In genomic region chr17:7579001-7579838, GRCh38 we compare ENCODE assay signal across 8 cellular contexts. TPM values are rescaled to one million over a fixed set of nuclear protein-coding genes. Genes with fewer than 3 reads are reported as not detected.
DNase-seq lines count a peak whose midpoint lies in the region; ATAC-seq lines count a peak whose summit lies in the region.

A gene with protein sequence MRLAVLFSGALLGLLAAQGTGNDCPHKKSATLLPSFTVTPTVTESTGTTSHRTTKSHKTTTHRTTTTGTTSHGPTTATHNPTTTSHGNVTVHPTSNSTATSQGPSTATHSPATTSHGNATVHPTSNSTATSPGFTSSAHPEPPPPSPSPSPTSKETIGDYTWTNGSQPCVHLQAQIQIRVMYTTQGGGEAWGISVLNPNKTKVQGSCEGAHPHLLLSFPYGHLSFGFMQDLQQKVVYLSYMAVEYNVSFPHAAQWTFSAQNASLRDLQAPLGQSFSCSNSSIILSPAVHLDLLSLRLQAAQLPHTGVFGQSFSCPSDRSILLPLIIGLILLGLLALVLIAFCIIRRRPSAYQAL (plus strand): TSS chr17:7579638. CDS start chr17:7579678, 40 bp downstream.

- DNase-seq in CD4-positive, CD25-positive, alpha-beta regulatory T cell: peak in 1 of 3 donors; percentile 79
- DNase-seq in NCI-H1105 (lab: John Stamatoyannopoulos, UW) (peak; percentile 13), midbrain (lab: John Stamatoyannopoulos, UW) (peak; percentile 49)
- peak; percentile 53 to 75 for DNase-seq in activated CD4-positive, alpha-beta T cell treated with anti-CD3 and anti-CD28 coated beads, Interleukin-2, amount 50 U/mL, for 24 hours (ENCODE audit: low read depth in 1 of 2, low spot score in 1 of 2)
- peak; percentile 53 to 85 for DNase-seq in stimulated activated effector memory CD8-positive, alpha-beta T cell treated with anti-CD3 and anti-CD28 coated beads, Interleukin-12 subunit alpha, Interleukin-12 subunit beta, amount 100 ng/mL, for 72 hours (ENCODE audit: low spot score in 2 of 2)

- H3K4me3 Mint-ChIP-seq in CD4-positive, CD25-positive, alpha-beta regulatory T cell: peak within 1 kb of the TSS; percentile 48 to 96 (median 64)
- peak within 1 kb of the TSS; percentile 93 for H3K4me3 Mint-ChIP-seq in stimulated activated effector memory CD8-positive, alpha-beta T cell treated with anti-CD3 and anti-CD28 coated beads, Interleukin-12 subunit alpha, Interleukin-12 subunit beta, amount 100 ng/mL, for 72 hours

- peak within 1 kb of the TSS; percentile 2 for H3K4me3 ChIP-seq in CD4-positive, CD25-positive, alpha-beta regulatory T cell (ENCODE audit: low read depth, low read length)
- H3K4me3 ChIP-seq in endocrine pancreas (ENCODE audit: control insufficient read depth, insufficient read depth, low read length): no peak within 1 kb of the TSS

- H3K4me1 Mint-ChIP-seq in CD4-positive, CD25-positive, alpha-beta regulatory T cell: peaks cover 10 to 91% (median 50%) of the 10 kb centered on the region in 4 donors
- peaks cover 85% of the 10 kb centered on the region for H3K4me1 Mint-ChIP-seq in stimulated activated effector memory CD8-positive, alpha-beta T cell treated with anti-CD3 and anti-CD28 coated beads, Interleukin-12 subunit alpha, Interleukin-12 subunit beta, amount 100 ng/mL, for 72 hours

- peaks cover 47% of the 10 kb centered on the region for H3K36me3 Mint-ChIP-seq in CD4-positive, CD25-positive, alpha-beta regulatory T cell
- H3K36me3 Mint-ChIP-seq in stimulated activated effector memory CD8-positive, alpha-beta T cell treated with anti-CD3 and anti-CD28 coated beads, Interleukin-12 subunit alpha, Interleukin-12 subunit beta, amount 100 ng/mL, for 72 hours: peaks cover 90% of the 10 kb centered on the region

- H3K9me3 ChIP-seq in CD4-positive, CD25-positive, alpha-beta regulatory T cell (ENCODE audit: control insufficient read depth in 2 of 2, low read length in 2 of 2): no peaks in the 10 kb centered on the region
- no peaks in the 10 kb centered on the region for H3K9me3 ChIP-seq in endocrine pancreas (ENCODE audit: control insufficient read depth, low read length)

- H3K4me1 ChIP-seq in CD4-positive, CD25-positive, alpha-beta regulatory T cell (ENCODE audit: control insufficient read depth, insufficient read depth, low read length, poor library complexity, severe bottlenecking): peaks cover 46% of the 10 kb centered on the region
- H3K4me1 ChIP-seq in endocrine pancreas (ENCODE audit: control insufficient read depth, insufficient read depth, low read length): peaks cover 7% of the 10 kb centered on the region

- H3K27ac ChIP-seq in CD4-positive, CD25-positive, alpha-beta regulatory T cell (ENCODE audit: insufficient read depth, low read length, poor library complexity, severe bottlenecking): peak within 1 kb of the TSS; percentile 63

- peak within 1 kb of the TSS; percentile 67 to 98 (median 90) for H3K27ac Mint-ChIP-seq in CD4-positive, CD25-positive, alpha-beta regulatory T cell
- H3K27ac Mint-ChIP-seq in stimulated activated effector memory CD8-positive, alpha-beta T cell treated with anti-CD3 and anti-CD28 coated beads, Interleukin-12 subunit alpha, Interleukin-12 subunit beta, amount 100 ng/mL, for 72 hours: peak within 1 kb of the TSS; percentile 97

- peak within 1 kb of the TSS; percentile 57 for H3K9ac ChIP-seq in endocrine pancreas (ENCODE audit: control insufficient read depth, insufficient read depth, low read length)

- no peaks in the 10 kb centered on the region for H3K27me3 Mint-ChIP-seq in CD4-positive, CD25-positive, alpha-beta regulatory T cell

- ATAC-seq in CD4-positive, CD25-positive, alpha-beta regulatory T cell (ENCODE audit: low read depth in 2 of 2): peak; percentile 50 to 55
- ATAC-seq in GM21447 (IDR thresholded peaks at IDR 0.05; ENCODE audit: unreplicated experiment): peak; percentile 46
- peak; percentile 80 for ATAC-seq in stimulated activated effector memory CD8-positive, alpha-beta T cell treated with anti-CD3 and anti-CD28 coated beads, Interleukin-12 subunit alpha, Interleukin-12 subunit beta, amount 100 ng/mL, for 72 hours
- no peak for ATAC-seq in GM18870 (IDR thresholded peaks at IDR 0.05; ENCODE audit: unreplicated experiment)

- H3K27me3 ChIP-seq in CD4-positive, CD25-positive, alpha-beta regulatory T cell (ENCODE audit: control insufficient read depth, insufficient read depth, low read length): no peaks in the 10 kb centered on the region
- no peaks in the 10 kb centered on the region for H3K27me3 ChIP-seq in endocrine pancreas (ENCODE audit: control insufficient read depth, insufficient read depth, low read length)

- peaks cover 47% of the 10 kb centered on the region for H3K36me3 ChIP-seq in CD4-positive, CD25-positive, alpha-beta regulatory T cell (ENCODE audit: control insufficient read depth, insufficient read depth, low read length)
- H3K36me3 ChIP-seq in endocrine pancreas (ENCODE audit: control insufficient read depth, insufficient read depth, low read length): peaks cover 24% of the 10 kb centered on the region

- H3K9me3 Mint-ChIP-seq in CD4-positive, CD25-positive, alpha-beta regulatory T cell: no peaks in the 10 kb centered on the region
- no peaks in the 10 kb centered on the region for H3K9me3 Mint-ChIP-seq in stimulated activated effector memory CD8-positive, alpha-beta T cell treated with anti-CD3 and anti-CD28 coated beads, Interleukin-12 subunit alpha, Interleukin-12 subunit beta, amount 100 ng/mL, for 72 hours

RNA-seq across cellular contexts. Expression of the gene that starts here (rescaled TPM):
- total RNA-seq in CD4-positive, CD25-positive, alpha-beta regulatory T cell: 0.25 TPM
- 1 to 10 TPM in 1 of 4 donors, under 1 TPM in 2, not detected in 1; 0.65 to 1.2 (median 0.89) TPM for polyA plus RNA-seq in CD4-positive, CD25-positive, alpha-beta regulatory T cell
